In the genomic region with DNA sequence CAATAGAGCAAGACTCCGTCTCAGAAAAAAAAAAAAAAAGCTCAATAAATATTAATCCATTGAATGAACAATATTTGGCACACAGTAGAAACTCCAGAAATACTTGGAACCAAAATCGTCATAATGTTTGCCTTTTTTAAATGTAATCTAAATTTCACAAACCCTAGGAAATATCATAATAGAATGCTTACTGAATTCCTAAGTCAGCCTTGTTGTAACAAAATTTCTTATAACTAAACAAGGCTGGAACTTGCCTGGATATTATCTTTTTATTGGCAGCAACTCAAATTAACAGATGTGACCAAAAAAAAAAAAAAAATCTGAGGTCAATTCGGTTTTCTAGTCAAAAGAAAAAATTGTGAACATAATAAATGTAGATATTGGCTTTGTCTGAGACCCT, we compare ENCODE assay signal across 18 cellular contexts. TPM values are rescaled to one million over a fixed set of nuclear protein-coding genes. Genes with fewer than 3 reads are reported as not detected.
DNase-seq lines count a peak whose midpoint lies in the region; ATAC-seq and TF ChIP-seq lines count a peak whose summit lies in the region.
"Had no signal": no experiment of that assay in that cellular context is flagged by ENCODE, and none has a peak within 500 bp of the region (broad histone marks: within the 10 kb centered on the region; RNA-seq: fewer than 3 reads in every experiment).

No MANE protein-coding gene starts in this region.

- H3K4ac ChIP-seq in IMR-90 (ENCODE audit: low read depth, low read length), result no peak overlapping the region

- no peak overlapping the region for H4K5ac ChIP-seq in IMR-90 (ENCODE audit: low read depth, low read length)

- H3K36me3 ChIP-seq in IMR-90 (ENCODE audit: control insufficient read depth, insufficient read depth, low read length), result no peaks in the 10 kb centered on the region

- H3K4me3 ChIP-seq in IMR-90 (ENCODE audit: insufficient read depth, low read depth, low read length) (no peak overlapping the region), fibroblast of the aortic adventitia (ENCODE audit: low read depth, low read length) (no peak overlapping the region)
- H3K4me3 ChIP-seq: GM23338 had no signal

- H3K18ac ChIP-seq in IMR-90 (ENCODE audit: low read depth, low read length), result no peak overlapping the region

- H3K79me1 ChIP-seq in IMR-90 (ENCODE audit: low read depth in 1 of 2, low read length in 2 of 2), result peaks cover 29 to 55% of the 10 kb centered on the region in 2 experiments

- no peaks in the 10 kb centered on the region for H3K9me3 ChIP-seq in IMR-90 (ENCODE audit: control insufficient read depth, insufficient read depth, low read length)

- no peak overlapping the region for H2BK120ac ChIP-seq in IMR-90 (ENCODE audit: low read depth, low read length)

- dilution Hi-C loops in IMR-90 (cut with HindIII; ENCODE audit: low sequenced_read_pairs, unreplicated experiment), result no loop called here

- BruUV-seq in IMR-90 (replicated peaks; lab: Mats Ljungman, UMichigan), result no TSS peak

- no peak overlapping the region for H3K4me3 Mint-ChIP-seq in effector memory CD8-positive, alpha-beta T cell
- H3K4me3 Mint-ChIP-seq: CD4-positive, alpha-beta memory T cell; GM23338; IgD-negative memory B cell had no signal

- no peaks in the 10 kb centered on the region for H4K20me1 ChIP-seq in IMR-90 (ENCODE audit: insufficient read depth, low read length)

- no peak overlapping the region for H3K9ac ChIP-seq in IMR-90 (ENCODE audit: low read depth, low read length)

- H2BK20ac ChIP-seq in IMR-90 (ENCODE audit: low read depth, low read length), result no peak overlapping the region

- no peak for TF ChIP-seq CTCF in AG09319 (IDR thresholded peaks at IDR 0.05; ENCODE audit: low read depth, low read length)
- no peak for TF ChIP-seq CTCF in IMR-90 (conservative IDR thresholded peaks at IDR 0.05; ENCODE audit: low read depth, low read length)
- TF ChIP-seq CTCF in fibroblast of the aortic adventitia (IDR thresholded peaks at IDR 0.05; ENCODE audit: insufficient read depth, low read length), result no peak

- H3K4me1 Mint-ChIP-seq in effector memory CD8-positive, alpha-beta T cell (ENCODE audit: low read depth in 2 of 2), result peaks cover 12 to 14% of the 10 kb centered on the region in 2 donors
- H3K4me1 Mint-ChIP-seq: GM23338 had no signal

- H2AFZ ChIP-seq in IMR-90 (replicated peaks; ENCODE audit: low read length, poor library complexity), result no peak overlapping the region
- H2AFZ ChIP-seq: GM23338 had no signal

- peak; percentile 68 for ATAC-seq in IMR-90 (ENCODE audit: low read depth)
- ATAC-seq in effector memory CD8-positive, alpha-beta T cell (replicated peaks), result no peak
- ATAC-seq in GM21515 (IDR thresholded peaks at IDR 0.05; ENCODE audit: unreplicated experiment), result no peak
- no peak for ATAC-seq in GM18868 (IDR thresholded peaks at IDR 0.05; ENCODE audit: unreplicated experiment)
- ATAC-seq: GM23338 had no signal

- WGBS in IMR-90 (ENCODE audit: extremely low coverage in 2 of 2, insufficient read length in 1 of 2), 2 experiments, result no CpG with 5 or more reads among the region's 3 CpGs

- no peak overlapping the region for H2BK15ac ChIP-seq in IMR-90 (ENCODE audit: low read depth, low read length)

- H2BK5ac ChIP-seq in IMR-90 (ENCODE audit: low read depth, low read length, poor library complexity, severe bottlenecking), result no peak overlapping the region

- no peak overlapping the region for H3K4me2 ChIP-seq in IMR-90 (ENCODE audit: low read depth, low read length)
- H3K4me2 ChIP-seq: GM23338 had no signal

- TF ChIP-seq RAD21 in IMR-90 (IDR thresholded peaks at IDR 0.05; ENCODE audit: low read length), result no peak

- no peaks in the 10 kb centered on the region for H3K9me3 Mint-ChIP-seq in effector memory CD8-positive, alpha-beta T cell
- H3K9me3 Mint-ChIP-seq: CD4-positive, alpha-beta memory T cell; GM23338; IgD-negative memory B cell had no signal

- H3K27ac Mint-ChIP-seq in effector memory CD8-positive, alpha-beta T cell, result peak overlapping the region; percentile 55 to 81
- H3K27ac Mint-ChIP-seq: GM23338, IgD-negative memory B cell had no signal

- CTCF ChIA-PET in IMR-90 (lab: Yijun Ruan, JAX), result interaction anchor here (0.6 kb wide), 2 partner anchors 18 to 43 kb away, joined by 3 read pairs; no protein-coding TSS in a partner anchor

- H3K27me3 Mint-ChIP-seq in effector memory CD8-positive, alpha-beta T cell, result no peaks in the 10 kb centered on the region
- H3K27me3 Mint-ChIP-seq: CD4-positive, alpha-beta memory T cell; IgD-negative memory B cell had no signal

- H4K8ac ChIP-seq in IMR-90 (ENCODE audit: low read depth in 2 of 2, low read length in 2 of 2), result no peak overlapping the region

- no peak overlapping the region for H2AK9ac ChIP-seq in IMR-90 (replicated peaks; ENCODE audit: low read depth, low read length, poor library complexity)

- H3K4me1 ChIP-seq in IMR-90 (ENCODE audit: control insufficient read depth, insufficient read depth, low read length), result peaks cover 6% of the 10 kb centered on the region

- no peak for TF ChIP-seq POLR2A in IMR-90 (IDR thresholded peaks at IDR 0.05; ENCODE audit: low read depth, low read length)

- in situ Hi-C loops in IMR-90 (cut with MboI; ENCODE audit: low sequenced_read_pairs), result loop anchor here (25.0 kb wide), 2 partner anchors 909 to 1084 kb away; partner anchors contain the start of gene FGF7

- no peaks in the 10 kb centered on the region; the same call in 1 of the 2 replicates for H3K9me1 ChIP-seq in IMR-90 (ENCODE audit: insufficient read depth, low read length)

- no peak overlapping the region for H2AK5ac ChIP-seq in IMR-90 (ENCODE audit: low read depth, low read length)

- no peak overlapping the region; the same call in 1 of the 2 replicates for H3K27ac ChIP-seq in IMR-90 (ENCODE audit: insufficient read depth, low read length)
- H3K27ac ChIP-seq: 22Rv1 had no signal

- no peak overlapping the region for H4K91ac ChIP-seq in IMR-90 (ENCODE audit: insufficient read depth, low read depth, low read length)

- intact Hi-C loops in IMR-90 (cut with micrococcal nuclease), result loop anchor here (2.0 kb wide), 1 partner anchor 317 kb away; no protein-coding TSS in a partner anchor

- no peak overlapping the region for H3K23ac ChIP-seq in IMR-90 (ENCODE audit: low read depth, low read length)

- no peaks in the 10 kb centered on the region for H3K27me3 ChIP-seq in IMR-90 (ENCODE audit: control insufficient read depth, insufficient read depth, low read length)

- POLR2A ChIA-PET in IMR-90 (lab: Charles Lee; ENCODE audit: unreplicated experiment), result no interaction called here

- H3K14ac ChIP-seq in IMR-90 (replicated peaks; ENCODE audit: low read depth, low read length), result no peak overlapping the region

- H3K56ac ChIP-seq in IMR-90 (ENCODE audit: extremely low read depth, insufficient read depth, low read length), result no peak overlapping the region

- peaks cover 3% of the 10 kb centered on the region for H3K36me3 Mint-ChIP-seq in effector memory CD8-positive, alpha-beta T cell (ENCODE audit: insufficient read depth)
- H3K36me3 Mint-ChIP-seq: IgD-negative memory B cell had no signal

- DNase-seq in AG09319 (ENCODE audit: extremely low read depth, low read depth), result peak; percentile 7
- peak; percentile 25 for DNase-seq in IMR-90
- no peak for DNase-seq in effector memory CD8-positive, alpha-beta T cell
- DNase-seq in fibroblast of the aortic adventitia (ENCODE audit: low read depth), result peak; percentile 24
- no peak for DNase-seq in putamen (ENCODE audit: low spot score)
- DNase-seq in DMS53 treated with DMSO at 0.1 percent for 48 hours (lab: John Stamatoyannopoulos, UW; ENCODE audit: unreplicated experiment), result no peak
- DNase-seq: C1 segment of cervical spinal cord; CD4-positive, alpha-beta memory T cell; DND-41; GDM1; H7 had no signal

TF ChIP-seq in IMR-90, 13 proteins besides CTCF, POLR2A, EP300 and RAD21 (continues in another document):
- no peak for TF ChIP-seq MAZ (IDR thresholded peaks at IDR 0.05; ENCODE audit: borderline replicate concordance, low read depth, low read length)
- TF ChIP-seq SMC3 (IDR thresholded peaks at IDR 0.05; ENCODE audit: low read depth, low read length), result no peak
- TF ChIP-seq NFE2L2 (IDR thresholded peaks at IDR 0.05; ENCODE audit: low read depth, low read length), result no peak
- no peak for TF ChIP-seq RCOR1 (IDR thresholded peaks at IDR 0.05; ENCODE audit: insufficient replicate concordance, low read length)
- TF ChIP-seq, protein P1, sequence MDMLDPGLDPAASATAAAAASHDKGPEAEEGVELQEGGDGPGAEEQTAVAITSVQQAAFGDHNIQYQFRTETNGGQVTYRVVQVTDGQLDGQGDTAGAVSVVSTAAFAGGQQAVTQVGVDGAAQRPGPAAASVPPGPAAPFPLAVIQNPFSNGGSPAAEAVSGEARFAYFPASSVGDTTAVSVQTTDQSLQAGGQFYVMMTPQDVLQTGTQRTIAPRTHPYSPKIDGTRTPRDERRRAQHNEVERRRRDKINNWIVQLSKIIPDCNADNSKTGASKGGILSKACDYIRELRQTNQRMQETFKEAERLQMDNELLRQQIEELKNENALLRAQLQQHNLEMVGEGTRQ (IDR thresholded peaks at IDR 0.05; ENCODE audit: low read depth, low read length), result no peak
- TF ChIP-seq CEBPB (IDR thresholded peaks at IDR 0.05; ENCODE audit: low read depth, low read length), result no peak
- no peak for TF ChIP-seq MAFK (IDR thresholded peaks at IDR 0.05; ENCODE audit: low read depth, low read length)
- TF ChIP-seq BHLHE40 (IDR thresholded peaks at IDR 0.05; ENCODE audit: low read depth, low read length), result no peak
- TF ChIP-seq RFX5 (IDR thresholded peaks at IDR 0.05; ENCODE audit: low read depth, low read length), result no peak
- TF ChIP-seq, protein P2, sequence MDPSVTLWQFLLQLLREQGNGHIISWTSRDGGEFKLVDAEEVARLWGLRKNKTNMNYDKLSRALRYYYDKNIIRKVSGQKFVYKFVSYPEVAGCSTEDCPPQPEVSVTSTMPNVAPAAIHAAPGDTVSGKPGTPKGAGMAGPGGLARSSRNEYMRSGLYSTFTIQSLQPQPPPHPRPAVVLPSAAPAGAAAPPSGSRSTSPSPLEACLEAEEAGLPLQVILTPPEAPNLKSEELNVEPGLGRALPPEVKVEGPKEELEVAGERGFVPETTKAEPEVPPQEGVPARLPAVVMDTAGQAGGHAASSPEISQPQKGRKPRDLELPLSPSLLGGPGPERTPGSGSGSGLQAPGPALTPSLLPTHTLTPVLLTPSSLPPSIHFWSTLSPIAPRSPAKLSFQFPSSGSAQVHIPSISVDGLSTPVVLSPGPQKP (IDR thresholded peaks at IDR 0.05; ENCODE audit: borderline replicate concordance, low read depth, low read length), result no peak

RNA-seq across cellular contexts. Expression of gene GABPB1, which starts 33.3 kb away (rescaled TPM):
- 76.4 and 89.3 TPM in 2 replicates for total RNA-seq in IMR-90 (2012; rRNA removed)
- 23.4 and 26.3 TPM in 2 replicates for polyA plus RNA-seq in IMR-90 (2012; rRNA removed)
- polyA plus RNA-seq in IMR-90 (2012; cell fraction: cytosol; rRNA removed), result 13.2 and 13.8 TPM in 2 replicates
- 9.3 and 17.9 TPM in 2 replicates for polyA plus RNA-seq in IMR-90 (2012; cell fraction: nucleus; rRNA removed; ENCODE audit: low replicate concordance)
- total RNA-seq in fibroblast of the aortic adventitia (ENCODE audit: low replicate concordance), result 13.7 and 31.9 TPM in 2 replicates

RNA-seq across cellular contexts. Expression of gene HDC, which starts 56.2 kb away (rescaled TPM):
- total RNA-seq in IMR-90 (2012; rRNA removed) (not detected in 2 replicates), fibroblast of the aortic adventitia (ENCODE audit: low replicate concordance) (not detected in 2 replicates)
- polyA plus RNA-seq in IMR-90 (2012; rRNA removed), result not detected in 2 replicates
- polyA plus RNA-seq in IMR-90 (2012; cell fraction: cytosol; rRNA removed), result not detected in 2 replicates
- 0.03 and 0.11 TPM in 2 replicates for polyA plus RNA-seq in IMR-90 (2012; cell fraction: nucleus; rRNA removed; ENCODE audit: low replicate concordance)
- total RNA-seq: A673; CD4-positive, alpha-beta memory T cell; GM23338; H7; HT-29 had no signal
- polyA plus RNA-seq: GM23338, IgD-negative memory B cell had no signal

Comparison
In these comparisons a context has a peak if more than half of its experiments do, and no peak if none do; other contexts are left out.
1. DNase-seq: peak in AG09319 (single experiment), IMR-90 (single experiment) and fibroblast of the aortic adventitia (single experiment); none in effector memory CD8-positive, alpha-beta T cell (0 of 3), putamen (single experiment) and DMS53 treated with DMSO at 0.1 percent for 48 hours (single experiment).